Comparison of ENCODE assay signal across 8 cellular contexts in the genomic region with DNA sequence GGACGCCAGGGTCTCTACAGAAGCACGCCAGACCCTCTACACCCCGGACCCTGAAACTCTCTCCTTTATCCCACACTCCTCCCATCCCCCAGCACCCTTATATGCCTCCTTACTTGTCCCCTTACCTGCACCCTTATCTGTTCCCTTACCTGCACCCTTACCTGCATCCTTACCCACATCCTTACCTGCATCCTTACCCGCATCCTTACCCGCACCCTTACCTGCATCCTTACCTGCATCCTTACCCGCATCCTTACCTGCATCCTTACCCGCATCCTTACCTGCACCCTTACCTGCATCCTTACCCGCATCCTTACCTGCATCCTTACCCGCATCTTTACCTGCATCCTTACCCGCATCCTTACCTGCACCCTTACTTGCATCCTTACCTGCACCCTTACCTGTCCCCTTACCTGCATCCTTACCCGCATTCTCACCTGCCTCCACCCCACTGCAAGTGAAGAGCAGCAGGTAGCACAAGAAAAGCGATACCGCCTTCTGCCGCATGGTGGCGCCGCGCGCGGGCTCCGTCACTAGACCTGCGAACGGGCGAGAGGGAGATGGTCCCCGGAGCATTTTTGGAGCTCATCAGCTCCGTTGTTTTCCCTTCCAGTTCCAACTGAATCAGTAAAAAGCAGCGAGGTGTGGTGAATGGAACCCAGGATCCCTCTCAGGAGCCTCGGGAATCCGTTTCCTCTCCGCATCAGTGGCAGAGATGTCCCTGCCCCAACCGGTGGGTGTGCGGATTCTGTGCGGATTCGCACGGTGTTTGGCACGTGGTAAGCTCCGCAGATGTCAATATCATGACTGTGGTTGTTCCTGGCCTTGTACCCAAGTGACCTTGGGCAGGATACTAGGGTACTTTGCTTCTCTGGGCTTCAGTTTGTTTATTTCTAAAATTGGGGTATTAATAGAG. TPM values are rescaled to one million over a fixed set of nuclear protein-coding genes. Genes with fewer than 3 reads are reported as not detected.
DNase-seq lines count a peak whose midpoint lies in the region; ATAC-seq and TF ChIP-seq lines count a peak whose summit lies in the region.

No MANE protein-coding gene starts in this region.

- CTCF ChIA-PET in PC-3 (lab: Charles Lee) = interaction anchor here (0.6 to 1.0 kb wide), 7 partner anchors 29 to 369 kb away, joined by 3 to 20 read pairs (median 4); a partner anchor contains a TSS

- peak; percentile 60 for TF ChIP-seq RAD21 in neural cell (conservative IDR thresholded peaks at IDR 0.05)

- H3K36me3 Mint-ChIP-seq in HFFc6 (ENCODE audit: low read depth) = no peaks in the 10 kb centered on the region
- peaks cover 9% of the 10 kb centered on the region for H3K36me3 Mint-ChIP-seq in stimulated activated naive CD8-positive, alpha-beta T cell treated with anti-CD3 and anti-CD28 coated beads, Interleukin-15, Interleukin-2, amounts not matched to agents 100 ng/mL and 50 ng/mL, for 24 hours (ENCODE audit: low read depth)

- H3K27me3 ChIP-seq in PC-3 (ENCODE audit: low read length) = no peaks in the 10 kb centered on the region
- no peaks in the 10 kb centered on the region for H3K27me3 ChIP-seq in neural cell (ENCODE audit: insufficient read depth, low read depth, low read length)

- no peaks in the 10 kb centered on the region for H3K79me2 ChIP-seq in PC-3 (ENCODE audit: low read length)
- no peaks in the 10 kb centered on the region for H3K79me2 ChIP-seq in neural cell (replicated peaks; ENCODE audit: insufficient read depth, low read length)

- intact Hi-C loops in PC-3 (cut with micrococcal nuclease) = no loop called here

- H3K4me3 ChIP-seq in PC-3 (ENCODE audit: low read length) (peak overlapping the region; percentile 61), neural cell (ENCODE audit: low read length) (peak overlapping the region; percentile 45)

- H3K9me3 ChIP-seq in PC-3 (ENCODE audit: low read length) (no peaks in the 10 kb centered on the region), neural cell (ENCODE audit: low read length) (no peaks in the 10 kb centered on the region)

- peaks cover 13% of the 10 kb centered on the region; the same call in 1 of the 2 replicates for H3K4me1 ChIP-seq in PC-3 (ENCODE audit: insufficient read depth, low read length)

- POLR2A ChIA-PET in PC-3 (lab: Charles Lee; ENCODE audit: unreplicated experiment) = interaction anchor here (0.6 to 1.1 kb wide), 2 partner anchors 56 to 580 kb away, joined by 3 read pairs; a partner anchor contains a TSS

- H3K36me3 ChIP-seq in PC-3 (ENCODE audit: low read depth, low read length) (no peaks in the 10 kb centered on the region), neural cell (ENCODE audit: insufficient read depth, low read length) (no peaks in the 10 kb centered on the region)

- H4K20me1 ChIP-seq in PC-3 (ENCODE audit: low read length) = no peaks in the 10 kb centered on the region
- no peaks in the 10 kb centered on the region for H4K20me1 ChIP-seq in neural cell (ENCODE audit: insufficient read depth)

- H3K9ac ChIP-seq in PC-3 (ENCODE audit: low read length) (no peak overlapping the region), neural cell (ENCODE audit: low read length) (no peak overlapping the region)

- H3K9me3 Mint-ChIP-seq in HFFc6 = no peaks in the 10 kb centered on the region
- no peaks in the 10 kb centered on the region for H3K9me3 Mint-ChIP-seq in stimulated activated naive CD8-positive, alpha-beta T cell treated with anti-CD3 and anti-CD28 coated beads, Interleukin-15, Interleukin-2, amounts not matched to agents 100 ng/mL and 50 ng/mL, for 24 hours

- DNase-seq in CD1c-positive myeloid dendritic cell (ENCODE audit: extremely low spot score) (peak; percentile 64), HFFc6 (peak; percentile 46), PC-3 (peak; percentile 74), fibroblast of peridontal ligament (ENCODE audit: extremely low read depth) (peak; percentile 60)
- DNase-seq in activated T-cell treated with anti-CD3 and anti-CD28 coated beads, Interleukin-2, amount 50 U/mL, for 48 hours = peak; percentile 94 to 96

- no peaks in the 10 kb centered on the region for H3K9me2 ChIP-seq in PC-3 (replicated peaks; ENCODE audit: low read length)
- no peaks in the 10 kb centered on the region for H3K9me2 ChIP-seq in neural cell (ENCODE audit: insufficient read depth, low read length)

- ATAC-seq in PC-3 = peak; percentile 19; the same call in 1 of the 2 replicates
- ATAC-seq in GM18909 (IDR thresholded peaks at IDR 0.05; ENCODE audit: poor library complexity, unreplicated experiment) = no peak

- TF ChIP-seq CTCF in HFFc6 (IDR thresholded peaks at IDR 0.05) (peak; percentile 93), PC-3 (conservative IDR thresholded peaks at IDR 0.05; ENCODE audit: low read depth, low read length) (peak; percentile 77), neural cell (IDR thresholded peaks at IDR 0.05; ENCODE audit: poor library complexity, severe bottlenecking) (peak; percentile 79)

- H3K27ac ChIP-seq in PC-3 (ENCODE audit: low read length) = no peak overlapping the region
- no peak overlapping the region for H3K27ac ChIP-seq in neural cell (ENCODE audit: low read length)

- peaks cover 55% of the 10 kb centered on the region for H3K4me1 Mint-ChIP-seq in HFFc6 (ENCODE audit: low read depth)
- peaks cover 42% of the 10 kb centered on the region for H3K4me1 Mint-ChIP-seq in stimulated activated naive CD8-positive, alpha-beta T cell treated with anti-CD3 and anti-CD28 coated beads, Interleukin-15, Interleukin-2, amounts not matched to agents 100 ng/mL and 50 ng/mL, for 24 hours (ENCODE audit: low read depth)

- BruUV-seq in PC-3 (replicated peaks; lab: Mats Ljungman, UMichigan) = no TSS peak

- H2AFZ ChIP-seq in PC-3 (ENCODE audit: low read length) (peak overlapping the region; percentile 92), neural cell (ENCODE audit: low read depth, low read length) (no peak overlapping the region)

- no peaks in the 10 kb centered on the region; the same call in 1 of the 2 replicates for H3K27me3 Mint-ChIP-seq in HFFc6 (ENCODE audit: insufficient read depth)
- no peaks in the 10 kb centered on the region for H3K27me3 Mint-ChIP-seq in stimulated activated naive CD8-positive, alpha-beta T cell treated with anti-CD3 and anti-CD28 coated beads, Interleukin-15, Interleukin-2, amounts not matched to agents 100 ng/mL and 50 ng/mL, for 24 hours

- H3K27ac Mint-ChIP-seq in HFFc6 = 0 out of 2 replicates have a peak overlapping the region, but pooled peaks have one; percentile 33
- H3K27ac Mint-ChIP-seq in stimulated activated naive CD8-positive, alpha-beta T cell treated with anti-CD3 and anti-CD28 coated beads, Interleukin-15, Interleukin-2, amounts not matched to agents 100 ng/mL and 50 ng/mL, for 24 hours = no peak overlapping the region

- H3K4me2 ChIP-seq in PC-3 (ENCODE audit: low read length) (peak overlapping the region; percentile 82), neural cell (ENCODE audit: low read length) (no peak overlapping the region)

- no peak for TF ChIP-seq EP300 in neural cell (conservative IDR thresholded peaks at IDR 0.05; ENCODE audit: poor library complexity, severe bottlenecking)

- H3F3A ChIP-seq in PC-3 (ENCODE audit: low read length, unreplicated experiment) (peaks cover 5% of the 10 kb centered on the region), neural cell (ENCODE audit: insufficient read depth, low read length, poor library complexity, severe bottlenecking) (peaks cover 3% of the 10 kb centered on the region)

- peak overlapping the region; percentile 89 for H3K4me3 Mint-ChIP-seq in HFFc6
- peak overlapping the region; percentile 81 for H3K4me3 Mint-ChIP-seq in stimulated activated naive CD8-positive, alpha-beta T cell treated with anti-CD3 and anti-CD28 coated beads, Interleukin-15, Interleukin-2, amounts not matched to agents 100 ng/mL and 50 ng/mL, for 24 hours

TF ChIP-seq in neural cell, 6 proteins besides CTCF, POLR2A, EP300 and RAD21:
- no peak for TF ChIP-seq TAF1 (IDR thresholded peaks at IDR 0.05; ENCODE audit: low read depth)
- no peak for TF ChIP-seq EZH2 (IDR thresholded peaks at IDR 0.05; ENCODE audit: borderline replicate concordance, insufficient read depth, low read length, poor library complexity, severe bottlenecking)
- TF ChIP-seq SMC3 (conservative IDR thresholded peaks at IDR 0.05; ENCODE audit: poor library complexity) = peak; percentile 75
- TF ChIP-seq, protein P1, sequence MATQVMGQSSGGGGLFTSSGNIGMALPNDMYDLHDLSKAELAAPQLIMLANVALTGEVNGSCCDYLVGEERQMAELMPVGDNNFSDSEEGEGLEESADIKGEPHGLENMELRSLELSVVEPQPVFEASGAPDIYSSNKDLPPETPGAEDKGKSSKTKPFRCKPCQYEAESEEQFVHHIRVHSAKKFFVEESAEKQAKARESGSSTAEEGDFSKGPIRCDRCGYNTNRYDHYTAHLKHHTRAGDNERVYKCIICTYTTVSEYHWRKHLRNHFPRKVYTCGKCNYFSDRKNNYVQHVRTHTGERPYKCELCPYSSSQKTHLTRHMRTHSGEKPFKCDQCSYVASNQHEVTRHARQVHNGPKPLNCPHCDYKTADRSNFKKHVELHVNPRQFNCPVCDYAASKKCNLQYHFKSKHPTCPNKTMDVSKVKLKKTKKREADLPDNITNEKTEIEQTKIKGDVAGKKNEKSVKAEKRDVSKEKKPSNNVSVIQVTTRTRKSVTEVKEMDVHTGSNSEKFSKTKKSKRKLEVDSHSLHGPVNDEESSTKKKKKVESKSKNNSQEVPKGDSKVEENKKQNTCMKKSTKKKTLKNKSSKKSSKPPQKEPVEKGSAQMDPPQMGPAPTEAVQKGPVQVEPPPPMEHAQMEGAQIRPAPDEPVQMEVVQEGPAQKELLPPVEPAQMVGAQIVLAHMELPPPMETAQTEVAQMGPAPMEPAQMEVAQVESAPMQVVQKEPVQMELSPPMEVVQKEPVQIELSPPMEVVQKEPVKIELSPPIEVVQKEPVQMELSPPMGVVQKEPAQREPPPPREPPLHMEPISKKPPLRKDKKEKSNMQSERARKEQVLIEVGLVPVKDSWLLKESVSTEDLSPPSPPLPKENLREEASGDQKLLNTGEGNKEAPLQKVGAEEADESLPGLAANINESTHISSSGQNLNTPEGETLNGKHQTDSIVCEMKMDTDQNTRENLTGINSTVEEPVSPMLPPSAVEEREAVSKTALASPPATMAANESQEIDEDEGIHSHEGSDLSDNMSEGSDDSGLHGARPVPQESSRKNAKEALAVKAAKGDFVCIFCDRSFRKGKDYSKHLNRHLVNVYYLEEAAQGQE (IDR thresholded peaks at IDR 0.05; ENCODE audit: borderline replicate concordance) = no peak

RNA-seq across cellular contexts. Expression of a gene that starts 2.9 kb away (rescaled TPM):
- 10 to 100 TPM; 16.7 to 23.8 (median 20.5) TPM for total RNA-seq in HFFc6 (2021; fragmentation: NEBNext Ultra II Directional; extraction: Animal tissue kit (Norgen Biotek cat#: 25700))
- total RNA-seq in PC-3 (2014; rRNA removed) = 15.7 and 16.5 TPM in 2 replicates
- 0.35 and 1.8 TPM in 2 replicates for polyA plus RNA-seq in neural cell
- polyA minus RNA-seq in neural cell = not detected in 2 replicates

RNA-seq across cellular contexts. Expression of a gene that starts 34.1 kb away (rescaled TPM):
- not detected for total RNA-seq in HFFc6 (2021; fragmentation: NEBNext Ultra II Directional; extraction: Animal tissue kit (Norgen Biotek cat#: 25700))
- not detected in 2 replicates for total RNA-seq in PC-3 (2014; rRNA removed)
- polyA plus RNA-seq in neural cell = not detected in 2 replicates
- not detected in 2 replicates for polyA minus RNA-seq in neural cell

RNA-seq across cellular contexts. Expression of a gene that starts 56.7 kb away (rescaled TPM):
- total RNA-seq in HFFc6 (2021; fragmentation: NEBNext Ultra II Directional; extraction: Animal tissue kit (Norgen Biotek cat#: 25700)) = 1 to 10 TPM; 6.7 to 9.2 (median 7.8) TPM
- total RNA-seq in PC-3 (2014; rRNA removed) = 9.6 and 9.9 TPM in 2 replicates
- 11.1 and 14.5 TPM in 2 replicates for polyA plus RNA-seq in neural cell
- 14.9 and 17.0 TPM in 2 replicates for polyA minus RNA-seq in neural cell
